9 cellular contexts compared by ENCODE assay signal in genomic region chr9:95876595-95876994, GRCh38. TPM values are rescaled to one million over a fixed set of nuclear protein-coding genes. Genes with fewer than 3 reads are reported as not detected.
A peak's percentile ranks its signal among the peaks of the same experiment; 100 is the strongest.
DNase-seq lines count a peak whose midpoint lies in the region; ATAC-seq lines count a peak whose summit lies in the region.
"Had no signal": no experiment of that assay in that cellular context is flagged by ENCODE, and none has a peak within 500 bp of the region (broad histone marks: within the 10 kb centered on the region; RNA-seq: fewer than 3 reads in every experiment).

No MANE protein-coding gene starts in this region.

- H3K27me3 Mint-ChIP-seq in activated T-cell treated with anti-CD3 and anti-CD28 coated beads, Interleukin-2, amount 50 U/mL, for 4 hours (ENCODE audit: low read depth), result no peaks in the 10 kb centered on the region
- H3K27me3 Mint-ChIP-seq: naive thymus-derived CD8-positive, alpha-beta T cell had no signal

- no peaks in the 10 kb centered on the region; the same call in 1 of the 2 replicates for H3K4me1 ChIP-seq in HUES6 (ENCODE audit: control insufficient read depth, insufficient read depth, low read length)

- ATAC-seq in activated T-cell treated with anti-CD3 and anti-CD28 coated beads, Interleukin-2, amount 50 U/mL, for 4 hours, result no peak
- no peak for ATAC-seq in GM19397 (IDR thresholded peaks at IDR 0.05; ENCODE audit: unreplicated experiment)
- ATAC-seq in HG03097 (IDR thresholded peaks at IDR 0.05; ENCODE audit: low FRiP score, unreplicated experiment), result no peak

- H3K9me3 Mint-ChIP-seq in activated T-cell treated with anti-CD3 and anti-CD28 coated beads, Interleukin-2, amount 50 U/mL, for 4 hours, result peaks cover 5% of the 10 kb centered on the region

- H3K4me1 Mint-ChIP-seq in activated T-cell treated with anti-CD3 and anti-CD28 coated beads, Interleukin-2, amount 50 U/mL, for 4 hours (ENCODE audit: low read depth), result peaks cover 34% of the 10 kb centered on the region

- H3K27me3 ChIP-seq in HUES6 (ENCODE audit: control insufficient read depth, insufficient read depth, low read length), result no peaks in the 10 kb centered on the region

- DNase-seq in EL, result peak; percentile 23
- peak; percentile 36 for DNase-seq in SW480 (ENCODE audit: low spot score)
- DNase-seq in kidney glomerular epithelial cell (lab: John Stamatoyannopoulos, UW), result peak; percentile 35
- no peak for DNase-seq in activated T-cell treated with anti-CD3 and anti-CD28 coated beads, Interleukin-2, amount 50 U/mL, for 4 hours
- DNase-seq in glomerular visceral epithelial cell (ENCODE audit: extremely low spot score), result no peak

- no peak overlapping the region for H3K4me3 Mint-ChIP-seq in activated T-cell treated with anti-CD3 and anti-CD28 coated beads, Interleukin-2, amount 50 U/mL, for 4 hours
- H3K4me3 Mint-ChIP-seq: naive thymus-derived CD8-positive, alpha-beta T cell had no signal

- H3K36me3 ChIP-seq in HUES6 (ENCODE audit: control insufficient read depth, insufficient read depth, low read length), result peaks cover 7% of the 10 kb centered on the region; the same call in 1 of the 2 replicates

- H3K36me3 Mint-ChIP-seq in activated T-cell treated with anti-CD3 and anti-CD28 coated beads, Interleukin-2, amount 50 U/mL, for 4 hours (ENCODE audit: insufficient read depth), result peaks cover 28% of the 10 kb centered on the region

- H3K9ac ChIP-seq in HUES6 (ENCODE audit: low read length), result no peak overlapping the region

- no peaks in the 10 kb centered on the region for H3K9me3 ChIP-seq in HUES6 (ENCODE audit: control insufficient read depth, insufficient read depth, low read depth, low read length)

- H3K27ac ChIP-seq in HUES6 (ENCODE audit: low read depth, low read length), result peak overlapping the region; percentile 97; the same call in 1 of the 2 replicates

- H3K4me3 ChIP-seq in HUES6 (ENCODE audit: low read depth, low read length), result no peak overlapping the region

RNA-seq across cellular contexts. Expression of gene ERCC6L2, which starts 1.1 kb away (rescaled TPM):
- 10 to 100 TPM; 24.4 to 27.9 (median 27.1) TPM for total RNA-seq in activated T-cell treated with anti-CD3 and anti-CD28 coated beads, Interleukin-2, amount 50 U/mL, for 4 hours

Comparison
In these comparisons a context has a peak if more than half of its experiments do, and no peak if none do; other contexts are left out.
1. DNase-seq: peak in EL (single experiment), SW480 (single experiment) and kidney glomerular epithelial cell (single experiment); none in activated T-cell treated with anti-CD3 and anti-CD28 coated beads, Interleukin-2, amount 50 U/mL, for 4 hours (single experiment) and glomerular visceral epithelial cell (single experiment).